In genomic region chr9:36730414-36730813, GRCh38 we compare ENCODE assay signal across 36 cellular contexts.
"Had no signal": no experiment of that assay in that cellular context is flagged by ENCODE, and none has a peak within 500 bp of the region (broad histone marks: within the 10 kb centered on the region; RNA-seq: fewer than 3 reads in every experiment).

No MANE protein-coding gene starts in this region.

- H3K4me1 Mint-ChIP-seq: activated CD4-positive, alpha-beta T cell treated with anti-CD3 and anti-CD28 coated beads for 36 hours; activated CD4-positive, alpha-beta T cell treated with anti-CD3 and anti-CD28 coated beads, Interleukin-2, amount 10 ng/mL, durations not matched to agents 24 days and 14 days; activated naive CD4-positive, alpha-beta T cell treated with anti-CD3 and anti-CD28 coated beads, Interleukin-2, amount 50 U/mL, for 24 hours; activated naive CD8-positive, alpha-beta T cell treated with anti-CD3 and anti-CD28 coated beads, Interleukin-2, amount 50 U/mL, for 24 hours had no signal

- H3K9me3 ChIP-seq: adrenal gland, body of pancreas had no signal

- H3K4me1 ChIP-seq: adrenal gland, body of pancreas had no signal

- DNase-seq: activated B cell treated with CpG ODN at 0.5 μM for 24 hours; activated CD4-positive, alpha-beta memory T cell treated with anti-CD3 and anti-CD28 coated beads for 36 hours; activated CD4-positive, alpha-beta T cell treated with anti-CD3 and anti-CD28 coated beads for 36 hours; activated CD4-positive, alpha-beta T cell treated with anti-CD3 and anti-CD28 coated beads, Interleukin-2, amount 10 ng/mL, durations not matched to agents 24 days and 14 days; activated CD8-positive, alpha-beta memory T cell treated with anti-CD3 and anti-CD28 coated beads, Interleukin-2, amount 10 ng/mL, durations not matched to agents 7 days and 5 days; activated CD8-positive, alpha-beta memory T cell treated with anti-CD3 and anti-CD28 coated beads, Interleukin-2, amount 50 U/mL, for 4 hours; activated CD8-positive, alpha-beta T cell treated with anti-CD3 and anti-CD28 coated beads, Interleukin-2, amount 10 ng/mL, durations not matched to agents 7 days and 5 days; activated effector memory CD4-positive, alpha-beta T cell treated with anti-CD3 and anti-CD28 coated beads, Interleukin-2, amount 50 U/mL, for 16 hours; activated naive CD4-positive, alpha-beta T cell treated with anti-CD3 and anti-CD28 coated beads for 36 hours; activated naive CD8-positive, alpha-beta T cell treated with anti-CD3 and anti-CD28 coated beads for 36 hours; activated naive CD8-positive, alpha-beta T cell treated with anti-CD3 and anti-CD28 coated beads, Interleukin-2, amount 50 U/mL, for 24 hours; activated T-cell treated with anti-CD3 and anti-CD28 coated beads, Interleukin-2, amount 50 U/mL, for 1 hour; activated T-cell treated with anti-CD3 and anti-CD28 coated beads, Interleukin-2, amount 50 U/mL, for 48 hours; adrenal gland; amygdala; aorta; body of pancreas; central memory CD4-positive, alpha-beta T cell; cerebellar nuclear complex; dorsolateral prefrontal cortex; effector memory CD4-positive, alpha-beta T cell; endodermal cell; foreskin fibroblast; head of caudate nucleus; T-helper 1 cell; T-helper 17 cell; T1000; WERI-Rb-1 had no signal

- H3K4me3 ChIP-seq: adrenal gland, body of pancreas, coronary artery, dorsolateral prefrontal cortex had no signal

- ATAC-seq: activated CD4-positive, alpha-beta T cell treated with anti-CD3 and anti-CD28 coated beads for 36 hours; activated CD4-positive, CD25-positive, alpha-beta regulatory T cell treated with anti-CD3 and anti-CD28 coated beads, Interleukin-2, amount 50 U/mL, for 24 hours; activated CD8-positive, alpha-beta memory T cell treated with anti-CD3 and anti-CD28 coated beads, Interleukin-2, amount 10 ng/mL, durations not matched to agents 7 days and 5 days; activated CD8-positive, alpha-beta T cell treated with anti-CD3 and anti-CD28 coated beads, Interleukin-2, amount 10 ng/mL, durations not matched to agents 7 days and 5 days; activated naive CD8-positive, alpha-beta T cell treated with anti-CD3 and anti-CD28 coated beads, Interleukin-2, amount 50 U/mL, for 24 hours; body of pancreas; esophagus mucosa; T-helper 17 cell had no signal

- H3K27ac ChIP-seq: adrenal gland, body of pancreas, coronary artery, dorsolateral prefrontal cortex, WERI-Rb-1 had no signal

- H3K27me3 ChIP-seq: adrenal gland, body of pancreas, dorsolateral prefrontal cortex had no signal

- H3K9me3 Mint-ChIP-seq: activated B cell treated with CpG ODN at 0.5 μM for 24 hours; activated CD4-positive, alpha-beta memory T cell treated with anti-CD3 and anti-CD28 coated beads for 36 hours; activated CD4-positive, alpha-beta T cell treated with anti-CD3 and anti-CD28 coated beads, Interleukin-2, amount 10 ng/mL, durations not matched to agents 24 days and 14 days; activated naive CD4-positive, alpha-beta T cell treated with anti-CD3 and anti-CD28 coated beads for 36 hours; activated naive CD4-positive, alpha-beta T cell treated with anti-CD3 and anti-CD28 coated beads, Interleukin-2, amount 50 U/mL, for 24 hours; activated naive CD8-positive, alpha-beta T cell treated with anti-CD3 and anti-CD28 coated beads for 36 hours; activated naive CD8-positive, alpha-beta T cell treated with anti-CD3 and anti-CD28 coated beads, Interleukin-2, amount 50 U/mL, for 24 hours; activated T-helper 1 cell treated with anti-CD3 and anti-CD28 coated beads, Interleukin-12 subunit alpha, Interleukin-12 subunit beta, Interleukin-2, Interleukin-4 antibody, amounts not matched to agents 30 ng/mL and 10 ng/mL and 1 ng/mL, durations not matched to agents 14 hours and 24 hours and 36 hours; activated T-helper 2 cell treated with anti-CD3 and anti-CD28 coated beads, Interferon-gamma antibody, Interleukin-2, Interleukin-4, amounts not matched to agents 10 μg/mL and 5 μg/mL and 100 μg/mL, durations not matched to agents 14 hours and 24 hours and 36 hours; dendritic cell treated with granulocyte-macrophage colony-stimulating factor and Interleukin-4, amounts not matched to agents 40 ng/mL and 50 ng/mL, for 4 days; T-helper 2 cell treated with Interferon-gamma antibody and Interleukin-4, amounts not matched to agents 5 μg/mL and 100 μg/mL, for 36 hours had no signal

- H3K27me3 Mint-ChIP-seq: activated B cell treated with CpG ODN at 0.5 μM for 24 hours; activated CD4-positive, alpha-beta memory T cell treated with anti-CD3 and anti-CD28 coated beads for 36 hours; activated CD4-positive, alpha-beta T cell treated with anti-CD3 and anti-CD28 coated beads for 36 hours; activated CD4-positive, alpha-beta T cell treated with anti-CD3 and anti-CD28 coated beads, Interleukin-2, amount 10 ng/mL, durations not matched to agents 24 days and 14 days; activated CD8-positive, alpha-beta memory T cell treated with anti-CD3 and anti-CD28 coated beads, Interleukin-2, amount 10 ng/mL, durations not matched to agents 7 days and 5 days; activated naive CD4-positive, alpha-beta T cell treated with anti-CD3 and anti-CD28 coated beads, Interleukin-2, amount 50 U/mL, for 24 hours; activated naive CD8-positive, alpha-beta T cell treated with anti-CD3 and anti-CD28 coated beads for 36 hours; activated naive CD8-positive, alpha-beta T cell treated with anti-CD3 and anti-CD28 coated beads, Interleukin-2, amount 50 U/mL, for 24 hours; dendritic cell treated with granulocyte-macrophage colony-stimulating factor and Interleukin-4, amounts not matched to agents 40 ng/mL and 50 ng/mL, for 4 days; T-helper 17 cell had no signal

- H3K36me3 Mint-ChIP-seq: activated CD4-positive, alpha-beta memory T cell treated with anti-CD3 and anti-CD28 coated beads for 36 hours; activated CD8-positive, alpha-beta memory T cell treated with anti-CD3 and anti-CD28 coated beads, Interleukin-2, amount 10 ng/mL, durations not matched to agents 7 days and 5 days; activated naive CD4-positive, alpha-beta T cell treated with anti-CD3 and anti-CD28 coated beads, Interleukin-2, amount 50 U/mL, for 24 hours; activated naive CD8-positive, alpha-beta T cell treated with anti-CD3 and anti-CD28 coated beads for 36 hours had no signal

- H3K27ac Mint-ChIP-seq: activated CD4-positive, alpha-beta memory T cell treated with anti-CD3 and anti-CD28 coated beads for 36 hours; activated CD4-positive, alpha-beta T cell treated with anti-CD3 and anti-CD28 coated beads for 36 hours; activated CD4-positive, alpha-beta T cell treated with anti-CD3 and anti-CD28 coated beads, Interleukin-2, amount 10 ng/mL, durations not matched to agents 24 days and 14 days; activated CD8-positive, alpha-beta memory T cell treated with anti-CD3 and anti-CD28 coated beads, Interleukin-2, amount 10 ng/mL, durations not matched to agents 7 days and 5 days; activated CD8-positive, alpha-beta T cell treated with anti-CD3 and anti-CD28 coated beads, Interleukin-2, amount 10 ng/mL, durations not matched to agents 7 days and 5 days; activated naive CD4-positive, alpha-beta T cell treated with anti-CD3 and anti-CD28 coated beads for 36 hours; activated naive CD4-positive, alpha-beta T cell treated with anti-CD3 and anti-CD28 coated beads, Interleukin-2, amount 50 U/mL, for 24 hours; activated naive CD8-positive, alpha-beta T cell treated with anti-CD3 and anti-CD28 coated beads for 36 hours; activated naive CD8-positive, alpha-beta T cell treated with anti-CD3 and anti-CD28 coated beads, Interleukin-2, amount 50 U/mL, for 24 hours; activated T-helper 1 cell treated with anti-CD3 and anti-CD28 coated beads, Interleukin-12 subunit alpha, Interleukin-12 subunit beta, Interleukin-2, Interleukin-4 antibody, amounts not matched to agents 30 ng/mL and 10 ng/mL and 1 ng/mL, durations not matched to agents 14 hours and 24 hours and 36 hours; activated T-helper 2 cell treated with anti-CD3 and anti-CD28 coated beads, Interferon-gamma antibody, Interleukin-2, Interleukin-4, amounts not matched to agents 10 μg/mL and 5 μg/mL and 100 μg/mL, durations not matched to agents 14 hours and 24 hours and 36 hours; dendritic cell treated with granulocyte-macrophage colony-stimulating factor and Interleukin-4, amounts not matched to agents 40 ng/mL and 50 ng/mL, for 4 days; endodermal cell; T-helper 2 cell treated with Interferon-gamma antibody and Interleukin-4, amounts not matched to agents 5 μg/mL and 100 μg/mL, for 36 hours had no signal

- H3K36me3 ChIP-seq: adrenal gland, WERI-Rb-1 had no signal

- H3K4me3 Mint-ChIP-seq: activated B cell treated with CpG ODN at 0.5 μM for 24 hours; activated CD4-positive, alpha-beta memory T cell treated with anti-CD3 and anti-CD28 coated beads for 36 hours; activated CD4-positive, alpha-beta T cell treated with anti-CD3 and anti-CD28 coated beads for 36 hours; activated CD4-positive, alpha-beta T cell treated with anti-CD3 and anti-CD28 coated beads, Interleukin-2, amount 10 ng/mL, durations not matched to agents 24 days and 14 days; activated CD8-positive, alpha-beta memory T cell treated with anti-CD3 and anti-CD28 coated beads, Interleukin-2, amount 10 ng/mL, durations not matched to agents 7 days and 5 days; activated CD8-positive, alpha-beta T cell treated with anti-CD3 and anti-CD28 coated beads, Interleukin-2, amount 10 ng/mL, durations not matched to agents 7 days and 5 days; activated naive CD4-positive, alpha-beta T cell treated with anti-CD3 and anti-CD28 coated beads for 36 hours; activated naive CD4-positive, alpha-beta T cell treated with anti-CD3 and anti-CD28 coated beads, Interleukin-2, amount 50 U/mL, for 24 hours; activated naive CD8-positive, alpha-beta T cell treated with anti-CD3 and anti-CD28 coated beads for 36 hours; activated naive CD8-positive, alpha-beta T cell treated with anti-CD3 and anti-CD28 coated beads, Interleukin-2, amount 50 U/mL, for 24 hours; activated T-helper 1 cell treated with anti-CD3 and anti-CD28 coated beads, Interleukin-12 subunit alpha, Interleukin-12 subunit beta, Interleukin-2, Interleukin-4 antibody, amounts not matched to agents 30 ng/mL and 10 ng/mL and 1 ng/mL, durations not matched to agents 14 hours and 24 hours and 36 hours; dendritic cell treated with granulocyte-macrophage colony-stimulating factor and Interleukin-4, amounts not matched to agents 40 ng/mL and 50 ng/mL, for 4 days; endodermal cell; T-helper 17 cell; T-helper 2 cell treated with Interferon-gamma antibody and Interleukin-4, amounts not matched to agents 5 μg/mL and 100 μg/mL, for 36 hours had no signal
